In genomic region chr2:38713311-38713710, GRCh38 we compare ENCODE assay signal across 15 cellular contexts.
"Had no signal": no experiment of that assay in that cellular context is flagged by ENCODE, and none has a peak within 500 bp of the region (broad histone marks: within the 10 kb centered on the region; RNA-seq: fewer than 3 reads in every experiment).

No MANE protein-coding gene starts in this region.

- H3K4me3 ChIP-seq: breast epithelium, esophagus squamous epithelium, lung, tibial nerve had no signal

- H3K36me3 ChIP-seq: breast epithelium had no signal

- DNase-seq: activated CD4-positive, alpha-beta T cell treated with anti-CD3 and anti-CD28 coated beads for 4 hours; anterior cingulate cortex; esophagus squamous epithelium; foreskin keratinocyte; immature natural killer cell; naive thymus-derived CD4-positive, alpha-beta T cell; retina; stimulated activated CD4-positive, alpha-beta T cell treated with anti-CD3 and anti-CD28 coated beads, Interleukin-15, amount 100 ng/mL, for 24 hours; stimulated activated CD4-positive, alpha-beta T cell treated with anti-CD3 and anti-CD28 coated beads, Interleukin-4, amount 100 ng/mL, for 24 hours had no signal

- H3K27me3 Mint-ChIP-seq: activated naive CD8-positive, alpha-beta T cell; naive thymus-derived CD4-positive, alpha-beta T cell had no signal

- H3K27ac Mint-ChIP-seq: activated naive CD8-positive, alpha-beta T cell; immature natural killer cell had no signal

- H3K4me1 ChIP-seq: breast epithelium, esophagus squamous epithelium, foreskin keratinocyte, tibial nerve had no signal

- H3K27ac ChIP-seq: breast epithelium, esophagus squamous epithelium, foreskin keratinocyte, neutrophil, tibial nerve, VCaP had no signal

- H3K9me3 ChIP-seq: breast epithelium, esophagus squamous epithelium, neutrophil, tibial nerve had no signal

- H3K27me3 ChIP-seq: breast epithelium, esophagus squamous epithelium, foreskin keratinocyte, neutrophil, tibial nerve had no signal

- H3K4me3 Mint-ChIP-seq: activated naive CD8-positive, alpha-beta T cell; immature natural killer cell; naive thymus-derived CD4-positive, alpha-beta T cell had no signal

- ATAC-seq: foreskin keratinocyte; naive thymus-derived CD4-positive, alpha-beta T cell had no signal
